In genomic region chr9:98236881-98237487, GRCh38 we compare ENCODE assay signal across 2 cellular contexts.
TF ChIP-seq lines count a peak whose summit lies in the region.

No MANE protein-coding gene starts in this region.

TF ChIP-seq in IMR-90, 13 proteins besides CTCF, POLR2A, EP300 and RAD21:
- no peak for TF ChIP-seq NFE2L2 (IDR thresholded peaks at IDR 0.05; ENCODE audit: low read depth, low read length)

TF ChIP-seq in K562, 482 proteins besides CTCF, POLR2A, EP300 and RAD21 (continues in another document):
- TF ChIP-seq MIER1 (IDR thresholded peaks at IDR 0.05; ENCODE audit: low read depth) (no peak), YY1 (IDR thresholded peaks at IDR 0.05; ENCODE audit: borderline replicate concordance in 1 of 3, control insufficient read depth in 1 of 3, extremely low read depth in 1 of 3, insufficient read depth in 3 of 3, insufficient read length in 1 of 3, insufficient replicate concordance in 2 of 3, low read depth in 1 of 3, low read length in 2 of 3) (no peak), PML (IDR thresholded peaks at IDR 0.05; ENCODE audit: low read length) (no peak), EP400 (IDR thresholded peaks at IDR 0.05) (no peak), CREB1 (IDR thresholded peaks at IDR 0.05) (no peak), CREB1 (CRISPR knock-in tag; IDR thresholded peaks at IDR 0.05) (no peak), NCOR1 (IDR thresholded peaks at IDR 0.05) (no peak), SMARCB1 (IDR thresholded peaks at IDR 0.05; ENCODE audit: insufficient read length, low read depth) (no peak), ZNF785 (CRISPR knock-in tag; IDR thresholded peaks at IDR 0.05) (no peak), TEAD2 (tag; IDR thresholded peaks at IDR 0.05) (no peak), CHD4 (IDR thresholded peaks at IDR 0.05; ENCODE audit: insufficient read depth, insufficient replicate concordance, low read depth, low read length, poor library complexity, severe bottlenecking) (no peak), WHSC1 (IDR thresholded peaks at IDR 0.05; ENCODE audit: low read length) (no peak), HNRNPLL (IDR thresholded peaks at IDR 0.05; ENCODE audit: low read depth, low read length, poor library complexity, severe bottlenecking) (no peak), CLOCK (CRISPR knock-in tag; IDR thresholded peaks at IDR 0.05; ENCODE audit: borderline replicate concordance) (no peak), ZSCAN29 (IDR thresholded peaks at IDR 0.05) (no peak), FOXK2 (conservative IDR thresholded peaks at IDR 0.05 in 1 of 2, IDR thresholded peaks at IDR 0.05 in 1 of 2; ENCODE audit: low read depth in 2 of 2) (no peak), ZNF24 (IDR thresholded peaks at IDR 0.05) (peak; percentile 25), RREB1 (CRISPR knock-in tag; IDR thresholded peaks at IDR 0.05) (no peak), IRF2 (CRISPR knock-in tag; IDR thresholded peaks at IDR 0.05) (no peak), SIN3B (IDR thresholded peaks at IDR 0.05; ENCODE audit: low read depth) (no peak), POLR2AphosphoS5 (IDR thresholded peaks at IDR 0.05; ENCODE audit: control insufficient read depth, insufficient read depth, low read depth, low read length) (no peak), MTA3 (IDR thresholded peaks at IDR 0.05; ENCODE audit: borderline replicate concordance) (no peak), CEBPG (CRISPR knock-in tag; IDR thresholded peaks at IDR 0.05) (no peak), CEBPG (tag; conservative IDR thresholded peaks at IDR 0.05 in 1 of 2, IDR thresholded peaks at IDR 0.05 in 1 of 2) (peak in 1 of 2 experiments; percentile 46; a peak in 1 of 4 replicates), ZNF354B (CRISPR knock-in tag; IDR thresholded peaks at IDR 0.05) (no peak), MYBL2 (IDR thresholded peaks at IDR 0.05; ENCODE audit: low read depth) (no peak), MYBL2 (CRISPR knock-in tag; IDR thresholded peaks at IDR 0.05; ENCODE audit: borderline replicate concordance) (no peak), TAF15 (IDR thresholded peaks at IDR 0.05; ENCODE audit: low read depth, low read length) (no peak), GATAD2A (IDR thresholded peaks at IDR 0.05) (no peak), ZNF175 (CRISPR knock-in tag; IDR thresholded peaks at IDR 0.05; ENCODE audit: low read depth) (no peak), CBFB (CRISPR knock-in tag; IDR thresholded peaks at IDR 0.05) (no peak), ZBTB43 (CRISPR knock-in tag; IDR thresholded peaks at IDR 0.05) (no peak), ZSCAN32 (CRISPR knock-in tag; IDR thresholded peaks at IDR 0.05) (no peak), SMARCE1 (IDR thresholded peaks at IDR 0.05) (peak; percentile 15; the same call in 1 of the 2 replicates), ZNF512 (tag; IDR thresholded peaks at IDR 0.05) (no peak), TAL1 (IDR thresholded peaks at IDR 0.05) (0 out of 2 replicates have a peak, but pooled peaks have one; percentile 4), SFPQ (IDR thresholded peaks at IDR 0.05; ENCODE audit: low read depth, low read length) (no peak), CBFA2T3 (IDR thresholded peaks at IDR 0.05) (peak; percentile 24; the same call in 1 of the 2 replicates), MEF2A (IDR thresholded peaks at IDR 0.05; ENCODE audit: control insufficient read depth, low read depth, low read length) (no peak), PHB (CRISPR knock-in tag; IDR thresholded peaks at IDR 0.05) (no peak), KLF10 (CRISPR knock-in tag; IDR thresholded peaks at IDR 0.05) (no peak), SAP30 (IDR thresholded peaks at IDR 0.05; ENCODE audit: borderline replicate concordance, insufficient read depth, low read depth, low read length, poor library complexity, severe bottlenecking) (no peak), NUFIP1 (IDR thresholded peaks at IDR 0.05; ENCODE audit: partially characterized antibody) (no peak), CEBPB (tag; IDR thresholded peaks at IDR 0.05) (peak; percentile 90), CSDE1 (IDR thresholded peaks at IDR 0.05) (no peak), GTF2F1 (IDR thresholded peaks at IDR 0.05; ENCODE audit: low read depth, low read length) (no peak)
- TF ChIP-seq, protein P1, sequence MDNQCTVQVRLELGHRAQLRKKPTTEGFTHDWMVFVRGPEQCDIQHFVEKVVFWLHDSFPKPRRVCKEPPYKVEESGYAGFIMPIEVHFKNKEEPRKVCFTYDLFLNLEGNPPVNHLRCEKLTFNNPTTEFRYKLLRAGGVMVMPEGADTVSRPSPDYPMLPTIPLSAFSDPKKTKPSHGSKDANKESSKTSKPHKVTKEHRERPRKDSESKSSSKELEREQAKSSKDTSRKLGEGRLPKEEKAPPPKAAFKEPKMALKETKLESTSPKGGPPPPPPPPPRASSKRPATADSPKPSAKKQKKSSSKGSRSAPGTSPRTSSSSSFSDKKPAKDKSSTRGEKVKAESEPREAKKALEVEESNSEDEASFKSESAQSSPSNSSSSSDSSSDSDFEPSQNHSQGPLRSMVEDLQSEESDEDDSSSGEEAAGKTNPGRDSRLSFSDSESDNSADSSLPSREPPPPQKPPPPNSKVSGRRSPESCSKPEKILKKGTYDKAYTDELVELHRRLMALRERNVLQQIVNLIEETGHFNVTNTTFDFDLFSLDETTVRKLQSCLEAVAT (IDR thresholded peaks at IDR 0.05) = no peak
- TF ChIP-seq, protein P2, sequence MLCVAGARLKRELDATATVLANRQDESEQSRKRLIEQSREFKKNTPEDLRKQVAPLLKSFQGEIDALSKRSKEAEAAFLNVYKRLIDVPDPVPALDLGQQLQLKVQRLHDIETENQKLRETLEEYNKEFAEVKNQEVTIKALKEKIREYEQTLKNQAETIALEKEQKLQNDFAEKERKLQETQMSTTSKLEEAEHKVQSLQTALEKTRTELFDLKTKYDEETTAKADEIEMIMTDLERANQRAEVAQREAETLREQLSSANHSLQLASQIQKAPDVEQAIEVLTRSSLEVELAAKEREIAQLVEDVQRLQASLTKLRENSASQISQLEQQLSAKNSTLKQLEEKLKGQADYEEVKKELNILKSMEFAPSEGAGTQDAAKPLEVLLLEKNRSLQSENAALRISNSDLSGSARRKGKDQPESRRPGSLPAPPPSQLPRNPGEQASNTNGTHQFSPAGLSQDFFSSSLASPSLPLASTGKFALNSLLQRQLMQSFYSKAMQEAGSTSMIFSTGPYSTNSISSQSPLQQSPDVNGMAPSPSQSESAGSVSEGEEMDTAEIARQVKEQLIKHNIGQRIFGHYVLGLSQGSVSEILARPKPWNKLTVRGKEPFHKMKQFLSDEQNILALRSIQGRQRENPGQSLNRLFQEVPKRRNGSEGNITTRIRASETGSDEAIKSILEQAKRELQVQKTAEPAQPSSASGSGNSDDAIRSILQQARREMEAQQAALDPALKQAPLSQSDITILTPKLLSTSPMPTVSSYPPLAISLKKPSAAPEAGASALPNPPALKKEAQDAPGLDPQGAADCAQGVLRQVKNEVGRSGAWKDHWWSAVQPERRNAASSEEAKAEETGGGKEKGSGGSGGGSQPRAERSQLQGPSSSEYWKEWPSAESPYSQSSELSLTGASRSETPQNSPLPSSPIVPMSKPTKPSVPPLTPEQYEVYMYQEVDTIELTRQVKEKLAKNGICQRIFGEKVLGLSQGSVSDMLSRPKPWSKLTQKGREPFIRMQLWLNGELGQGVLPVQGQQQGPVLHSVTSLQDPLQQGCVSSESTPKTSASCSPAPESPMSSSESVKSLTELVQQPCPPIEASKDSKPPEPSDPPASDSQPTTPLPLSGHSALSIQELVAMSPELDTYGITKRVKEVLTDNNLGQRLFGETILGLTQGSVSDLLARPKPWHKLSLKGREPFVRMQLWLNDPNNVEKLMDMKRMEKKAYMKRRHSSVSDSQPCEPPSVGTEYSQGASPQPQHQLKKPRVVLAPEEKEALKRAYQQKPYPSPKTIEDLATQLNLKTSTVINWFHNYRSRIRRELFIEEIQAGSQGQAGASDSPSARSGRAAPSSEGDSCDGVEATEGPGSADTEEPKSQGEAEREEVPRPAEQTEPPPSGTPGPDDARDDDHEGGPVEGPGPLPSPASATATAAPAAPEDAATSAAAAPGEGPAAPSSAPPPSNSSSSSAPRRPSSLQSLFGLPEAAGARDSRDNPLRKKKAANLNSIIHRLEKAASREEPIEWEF (CRISPR knock-in tag; IDR thresholded peaks at IDR 0.05) = no peak
